Comparison of ENCODE assay signal across 13 cellular contexts in the genomic region with DNA sequence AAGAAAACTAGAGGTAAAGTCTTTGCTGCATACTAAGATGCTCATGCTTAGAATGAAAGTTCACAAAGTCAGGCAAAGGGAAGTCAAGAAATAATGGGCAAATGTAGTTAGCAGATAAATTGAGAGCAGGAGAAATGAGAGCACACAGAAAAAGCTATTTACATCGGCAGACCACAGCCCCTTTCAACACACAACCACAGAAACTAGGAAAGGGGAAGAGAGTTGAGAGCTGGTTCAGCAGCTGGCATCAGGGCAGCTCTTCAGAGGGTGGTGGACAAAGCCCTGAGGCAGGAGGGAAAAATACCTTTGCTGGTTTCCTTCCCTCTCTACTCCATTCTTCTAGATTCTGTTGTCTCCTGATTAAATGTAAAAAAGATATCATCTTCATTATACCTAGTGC.
DNase-seq lines count a peak whose midpoint lies in the region; ATAC-seq and TF ChIP-seq lines count a peak whose summit lies in the region.
"Had no signal": no experiment of that assay in that cellular context is flagged by ENCODE, and none has a peak within 500 bp of the region (broad histone marks: within the 10 kb centered on the region; RNA-seq: fewer than 3 reads in every experiment).

No MANE protein-coding gene starts in this region.

- no peak overlapping the region for H3K23ac ChIP-seq in mesenchymal stem cell (ENCODE audit: low read length in 2 of 2)

- no peak overlapping the region for H2BK5ac ChIP-seq in mesenchymal stem cell (ENCODE audit: low read depth, low read length, poor library complexity, severe bottlenecking)

- intact Hi-C loops in ascending aorta (cut with DNase I): no loop called here

- no peak overlapping the region for H4K91ac ChIP-seq in mesenchymal stem cell (ENCODE audit: low read length)

- no peak overlapping the region for H2AFZ ChIP-seq in mesenchymal stem cell (ENCODE audit: low read depth, low read length)

- H3K4me1 ChIP-seq in BLaER1 (peaks cover 15% of the 10 kb centered on the region), ascending aorta (no peaks in the 10 kb centered on the region), mesenchymal stem cell (ENCODE audit: control insufficient read depth, insufficient read depth, low read depth, low read length) (no peaks in the 10 kb centered on the region)
- H3K4me1 ChIP-seq: A549 had no signal

- H2BK15ac ChIP-seq in mesenchymal stem cell (ENCODE audit: low read depth, poor library complexity, severe bottlenecking): no peak overlapping the region

- WGBS in mesenchymal stem cell: no CpG with 5 or more reads among the region's 1 CpG

- TF ChIP-seq CTCF in ascending aorta (IDR thresholded peaks at IDR 0.05): no peak

- H3K9me3 ChIP-seq in BLaER1 (no peaks in the 10 kb centered on the region), ascending aorta (no peaks in the 10 kb centered on the region), mesenchymal stem cell (ENCODE audit: control insufficient read depth, low read length) (no peaks in the 10 kb centered on the region)
- H3K9me3 ChIP-seq: A549, thoracic aorta had no signal

- H3K79me1 ChIP-seq in mesenchymal stem cell (replicated peaks; ENCODE audit: low read length, poor library complexity, severe bottlenecking): no peaks in the 10 kb centered on the region

- H3K9ac ChIP-seq in BLaER1 (no peak overlapping the region), mesenchymal stem cell (ENCODE audit: low read length) (no peak overlapping the region)

- ATAC-seq in GM19452 (IDR thresholded peaks at IDR 0.05; ENCODE audit: unreplicated experiment) (peak; percentile 84), HG03060 (IDR thresholded peaks at IDR 0.05; ENCODE audit: low read depth, unreplicated experiment) (peak; percentile 89)
- ATAC-seq: A549, Panc1 had no signal

- no peak overlapping the region for H3K4ac ChIP-seq in mesenchymal stem cell (ENCODE audit: low read depth in 1 of 2, low read length in 2 of 2)

- H2AK5ac ChIP-seq in mesenchymal stem cell (ENCODE audit: low read length, severe bottlenecking): no peak overlapping the region

- H3K4me2 ChIP-seq in BLaER1 (peak overlapping the region; percentile 59), mesenchymal stem cell (ENCODE audit: low read length, poor library complexity, severe bottlenecking) (no peak overlapping the region)
- H3K4me2 ChIP-seq: A549 had no signal

- no peak overlapping the region for H4K8ac ChIP-seq in mesenchymal stem cell (ENCODE audit: low read length)

- H4K20me1 ChIP-seq in BLaER1: no peaks in the 10 kb centered on the region

- H3K4me3 ChIP-seq in BLaER1 (no peak overlapping the region), ascending aorta (no peak overlapping the region), mesenchymal stem cell (ENCODE audit: insufficient read depth in 1 of 2, low read depth in 1 of 2, low read length in 2 of 2) (no peak overlapping the region)
- H3K4me3 ChIP-seq: A549, thoracic aorta had no signal

- DNase-seq in NOMO-1 treated with dmso at 0.1 percent for 144 hours (lab: John Stamatoyannopoulos, UW; ENCODE audit: unreplicated experiment) (peak; percentile 90), NCI-H1105 treated with DMSO at 0.1 percent for 48 hours (lab: John Stamatoyannopoulos, UW) (no peak), ascending aorta (ENCODE audit: low spot score in 2 of 2) (no peak), mesenchymal stem cell (no peak), ACHN (no peak)
- DNase-seq: dermis blood vessel endothelial cell, NCI-H1694 treated with DMSO at 0.1 percent for 48 hours had no signal

- H3K14ac ChIP-seq in mesenchymal stem cell (ENCODE audit: low read length in 2 of 2): no peak overlapping the region

- H2BK12ac ChIP-seq in mesenchymal stem cell (ENCODE audit: low read length in 2 of 2): no peak overlapping the region

- H3K36me3 ChIP-seq in BLaER1 (no peaks in the 10 kb centered on the region), ascending aorta (no peaks in the 10 kb centered on the region), mesenchymal stem cell (ENCODE audit: control insufficient read depth in 1 of 2, insufficient read depth in 2 of 2, low read depth in 1 of 2, low read length in 2 of 2) (no peaks in the 10 kb centered on the region)
- H3K36me3 ChIP-seq: thoracic aorta had no signal

- no peak overlapping the region for H3K18ac ChIP-seq in mesenchymal stem cell (ENCODE audit: low read depth in 1 of 2, low read length in 2 of 2)

- H3K27me3 ChIP-seq in BLaER1 (no peaks in the 10 kb centered on the region), ascending aorta (no peaks in the 10 kb centered on the region), mesenchymal stem cell (ENCODE audit: control insufficient read depth in 1 of 2, insufficient read depth in 1 of 2, low read length in 2 of 2) (no peaks in the 10 kb centered on the region)

- in situ Hi-C loops in ACHN (cut with HindIII; ENCODE audit: low pct_ligation_motif_present, low pct_unique_long_range_greater_than_20kb, low sequenced_read_pairs): no loop called here

- H2BK120ac ChIP-seq in mesenchymal stem cell (ENCODE audit: low read depth, low read length): no peak overlapping the region

- H3K27ac ChIP-seq in BLaER1 (no peak overlapping the region), ascending aorta (no peak overlapping the region), mesenchymal stem cell (ENCODE audit: low read length, poor library complexity, severe bottlenecking) (no peak overlapping the region)
- H3K27ac ChIP-seq: A549, thoracic aorta had no signal
